1 cellular context compared by ENCODE assay signal in genomic region chr11:46366260-46366659, GRCh38.
TF ChIP-seq lines count a peak whose summit lies in the region.

No MANE protein-coding gene starts in this region.

TF ChIP-seq in K562, 482 proteins besides CTCF, POLR2A, EP300 and RAD21:
- TF ChIP-seq ZNF778 (CRISPR knock-in tag; IDR thresholded peaks at IDR 0.05): no peak
- TF ChIP-seq POLR2G (IDR thresholded peaks at IDR 0.05; ENCODE audit: low read depth, low read length): 0 out of 2 replicates have a peak, but pooled peaks have one; percentile 16
TF ChIP-seq in K562: peak in this region for 1.
